ENCODE assay signal across 8 cellular contexts in the genomic region with DNA sequence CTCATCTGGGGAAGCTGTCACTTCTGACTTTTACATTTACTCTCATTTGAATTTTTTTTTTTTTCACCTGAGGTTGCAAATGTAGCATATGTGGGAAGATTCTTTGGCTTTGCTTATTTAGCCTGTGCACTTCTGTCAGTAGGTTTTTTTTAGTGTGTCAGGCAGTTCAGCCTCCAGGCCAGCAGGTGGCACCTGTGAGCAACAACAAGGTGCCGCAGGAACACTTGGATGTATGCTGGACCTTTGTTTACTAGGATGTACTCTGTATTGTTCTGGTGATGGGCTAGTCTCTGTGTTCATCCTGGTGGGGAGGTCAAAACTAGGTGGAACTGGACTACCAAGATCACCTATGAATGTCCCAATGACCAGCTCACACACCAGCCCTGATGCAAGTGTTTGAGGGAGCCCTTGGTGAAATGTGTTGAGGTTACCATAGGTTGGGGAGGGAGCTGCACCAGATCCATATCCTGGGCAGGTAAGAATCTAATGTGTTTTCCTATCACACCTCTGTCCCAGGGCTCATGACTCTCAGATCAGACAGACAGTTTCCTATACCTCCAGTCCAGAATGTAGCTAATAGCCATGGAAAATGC.
DNase-seq lines count a peak whose midpoint lies in the region; ATAC-seq and TF ChIP-seq lines count a peak whose summit lies in the region.

No MANE protein-coding gene starts in this region.

- H3K27ac Mint-ChIP-seq in activated naive CD8-positive, alpha-beta T cell treated with anti-CD3 and anti-CD28 coated beads for 36 hours, result no peak overlapping the region

- H4K20me1 ChIP-seq in osteoblast (ENCODE audit: insufficient read depth, low read length), result no peaks in the 10 kb centered on the region

- 80 to 87% methylated on average over 1 of the region's 1 CpG for WGBS in tibial nerve, 2 donors

- ATAC-seq in GM18502 (IDR thresholded peaks at IDR 0.05; ENCODE audit: poor library complexity, unreplicated experiment), result peak; percentile 93
- ATAC-seq in HG03432 (IDR thresholded peaks at IDR 0.05; ENCODE audit: unreplicated experiment), result peak; percentile 85

- H3K4me3 ChIP-seq in osteoblast (ENCODE audit: insufficient read depth, low read length) (no peak overlapping the region), tibial nerve (no peak overlapping the region)

- H3K4me1 Mint-ChIP-seq in activated naive CD8-positive, alpha-beta T cell treated with anti-CD3 and anti-CD28 coated beads for 36 hours, result no peaks in the 10 kb centered on the region

- H3K27me3 ChIP-seq in osteoblast (ENCODE audit: insufficient read depth, low read length) (no peaks in the 10 kb centered on the region), tibial nerve (no peaks in the 10 kb centered on the region)

- no peak for TF ChIP-seq POLR2A in tibial nerve (IDR thresholded peaks at IDR 0.05)

- no peak overlapping the region for H3K4me2 ChIP-seq in osteoblast (ENCODE audit: insufficient read depth, low read length)

- H2AFZ ChIP-seq in osteoblast (ENCODE audit: low read length), result no peak overlapping the region

- H3K79me2 ChIP-seq in osteoblast (ENCODE audit: insufficient read depth, low read length), result no peaks in the 10 kb centered on the region

- no peak for TF ChIP-seq EP300 in tibial nerve (IDR thresholded peaks at IDR 0.05)

- TF ChIP-seq CTCF in osteoblast (IDR thresholded peaks at IDR 0.05; ENCODE audit: extremely low read depth, low read depth, low read length) (peak; percentile 17), tibial nerve (IDR thresholded peaks at IDR 0.05) (peak in 2 of 5 experiments; percentile 14 to 18)

- no peak overlapping the region for H3K4me3 Mint-ChIP-seq in activated naive CD8-positive, alpha-beta T cell treated with anti-CD3 and anti-CD28 coated beads for 36 hours

- H3K27ac ChIP-seq in osteoblast (ENCODE audit: low read depth, low read length), result no peak overlapping the region
- no peak overlapping the region for H3K27ac ChIP-seq in tibial nerve

- H3K9me3 ChIP-seq in osteoblast (ENCODE audit: low read depth, low read length) (peaks cover 7% of the 10 kb centered on the region), tibial nerve (peaks cover 0 to 11% (median 0%) of the 10 kb centered on the region in 4 donors)

- DNase-seq in ACHN, result peak; percentile 39
- peak; percentile 7 for DNase-seq in activated naive CD8-positive, alpha-beta T cell treated with anti-CD3 and anti-CD28 coated beads for 36 hours
- no peak for DNase-seq in osteoblast (ENCODE audit: insufficient read length, low spot score, missing footprints)
- DNase-seq in tibial nerve (ENCODE audit: low spot score in 2 of 2), result no peak
- no peak for DNase-seq in middle frontal gyrus (ENCODE audit: extremely low spot score, low spot score)
- no peak for DNase-seq in hypothalamus (lab: John Stamatoyannopoulos, UW)

- H3K36me3 ChIP-seq in osteoblast (ENCODE audit: insufficient read depth, low read length) (no peaks in the 10 kb centered on the region), tibial nerve (no peaks in the 10 kb centered on the region)

- H3K9me3 Mint-ChIP-seq in activated naive CD8-positive, alpha-beta T cell treated with anti-CD3 and anti-CD28 coated beads for 36 hours, result peaks cover 20% of the 10 kb centered on the region

- in situ Hi-C loops in ACHN (cut with HindIII; ENCODE audit: low pct_ligation_motif_present, low pct_unique_long_range_greater_than_20kb, low sequenced_read_pairs), result no loop called here

- no peaks in the 10 kb centered on the region for H3K27me3 Mint-ChIP-seq in activated naive CD8-positive, alpha-beta T cell treated with anti-CD3 and anti-CD28 coated beads for 36 hours

- H3K4me1 ChIP-seq in osteoblast (ENCODE audit: insufficient read depth, low read length) (no peaks in the 10 kb centered on the region), tibial nerve (no peaks in the 10 kb centered on the region)

- H3K36me3 Mint-ChIP-seq in activated naive CD8-positive, alpha-beta T cell treated with anti-CD3 and anti-CD28 coated beads for 36 hours, result peaks cover 2% of the 10 kb centered on the region

Comparison
In these comparisons a context has a peak if more than half of its experiments do, and no peak if none do; other contexts are left out.
1. DNase-seq: peak in ACHN (single experiment) and activated naive CD8-positive, alpha-beta T cell treated with anti-CD3 and anti-CD28 coated beads for 36 hours (single experiment); none in osteoblast (single experiment), tibial nerve (0 of 2), middle frontal gyrus (single experiment) and hypothalamus (0 of 51).